9 cellular contexts compared by ENCODE assay signal in genomic region chr16:89476379-89476778, GRCh38. TPM values are rescaled to one million over a fixed set of nuclear protein-coding genes. Genes with fewer than 3 reads are reported as not detected.
DNase-seq lines count a peak whose midpoint lies in the region; ATAC-seq and TF ChIP-seq lines count a peak whose summit lies in the region.
"Had no signal": no experiment of that assay in that cellular context is flagged by ENCODE, and none has a peak within 500 bp of the region (broad histone marks: within the 10 kb centered on the region; RNA-seq: fewer than 3 reads in every experiment).

No MANE protein-coding gene starts in this region.

- H3K9ac ChIP-seq in mammary epithelial cell (ENCODE audit: insufficient read depth, low read length): peak overlapping the region; percentile 75
- H3K9ac ChIP-seq in skeletal muscle tissue (ENCODE audit: low read depth in 1 of 3, low read length in 3 of 3): peak overlapping the region in 2 of 3 donors; percentile 14 to 27

- peaks cover 24% of the 10 kb centered on the region for H3K36me3 Mint-ChIP-seq in T-helper 2 cell treated with Interferon-gamma antibody and Interleukin-4, amounts not matched to agents 5 μg/mL and 100 μg/mL, for 36 hours (ENCODE audit: low read depth)

- no peaks in the 10 kb centered on the region for H3K9me3 Mint-ChIP-seq in T-helper 2 cell treated with Interferon-gamma antibody and Interleukin-4, amounts not matched to agents 5 μg/mL and 100 μg/mL, for 36 hours

- 2% methylated on average over 5 of the region's 5 CpGs for whole genome bisulfite sequencing in mammary epithelial cell (ENCODE audit: low coverage, missing lambda C conversion rate)

- H3K4me1 Mint-ChIP-seq in T-helper 2 cell treated with Interferon-gamma antibody and Interleukin-4, amounts not matched to agents 5 μg/mL and 100 μg/mL, for 36 hours (ENCODE audit: low read depth): peaks cover 73% of the 10 kb centered on the region

- no TSS peak for BruUV-seq in mammary epithelial cell (replicated peaks; lab: Mats Ljungman, UMichigan)

- in situ Hi-C loops in mammary epithelial cell (cut with MboI; ENCODE audit: low sequenced_read_pairs in 2 of 2): no loop called here

- intact Hi-C loops in mammary epithelial cell (cut with micrococcal nuclease): loop anchor here (1.0 to 2.0 kb wide), 3 partner anchors 18 to 34 kb away; no protein-coding TSS in a partner anchor

- DNase-seq in T-helper 2 cell treated with Interferon-gamma antibody and Interleukin-4, amounts not matched to agents 5 μg/mL and 100 μg/mL, for 36 hours (ENCODE audit: low spot score): no peak
- DNase-seq in T-helper 2 cell (no peak), mammary epithelial cell (peak; percentile 99), NCI-H345 (lab: John Stamatoyannopoulos, UW) (no peak), hippocampal formation (lab: John Stamatoyannopoulos, UW) (no peak), NCI-H1417 treated with DMSO at 0.1 percent for 48 hours (lab: John Stamatoyannopoulos, UW) (no peak)
- DNase-seq: mesendoderm had no signal

- peak overlapping the region; percentile 90 for H3K4me2 ChIP-seq in mammary epithelial cell (ENCODE audit: insufficient read depth, low read depth, low read length)

- peak; percentile 20 for ATAC-seq in HG03175 (IDR thresholded peaks at IDR 0.05; ENCODE audit: unreplicated experiment)

- H3K36me3 ChIP-seq in mammary epithelial cell (ENCODE audit: insufficient read depth, low read length) (peaks cover 5% of the 10 kb centered on the region), skeletal muscle tissue (ENCODE audit: control insufficient read depth in 3 of 3, insufficient read depth in 3 of 3, low read length in 3 of 3) (no peaks in the 10 kb centered on the region)

- peak overlapping the region; percentile 9 for H3K27ac Mint-ChIP-seq in T-helper 2 cell treated with Interferon-gamma antibody and Interleukin-4, amounts not matched to agents 5 μg/mL and 100 μg/mL, for 36 hours

- CTCF ChIA-PET in mammary epithelial cell (lab: Charles Lee; ENCODE audit: low non-redundant PET): no interaction called here

- H3K79me2 ChIP-seq in mammary epithelial cell (ENCODE audit: insufficient read depth, low read length): peaks cover 100% of the 10 kb centered on the region

- H2AFZ ChIP-seq in mammary epithelial cell (ENCODE audit: low read depth, low read length): no peak overlapping the region

- peaks cover 85% of the 10 kb centered on the region for H3K4me1 ChIP-seq in mammary epithelial cell (ENCODE audit: insufficient read depth, low read length)
- peaks cover 53 to 78% (median 75%) of the 10 kb centered on the region in 3 donors for H3K4me1 ChIP-seq in skeletal muscle tissue (ENCODE audit: control insufficient read depth in 3 of 3, insufficient read depth in 3 of 3, low read length in 3 of 3)

- H3K4me3 ChIP-seq in mammary epithelial cell (replicated peaks in 1 of 3; ENCODE audit: insufficient read depth in 1 of 3, low read depth in 2 of 3, low read length in 3 of 3): peak overlapping the region; percentile 4 to 35 (median 27)
- no peak overlapping the region for H3K4me3 ChIP-seq in skeletal muscle tissue (ENCODE audit: low read length in 3 of 3)

- H3K27me3 ChIP-seq in mammary epithelial cell (ENCODE audit: insufficient read depth, low read length): no peaks in the 10 kb centered on the region
- H3K27me3 ChIP-seq in skeletal muscle tissue (ENCODE audit: control insufficient read depth in 3 of 3, insufficient read depth in 3 of 3, low read length in 3 of 3): no peaks in the 10 kb centered on the region

- H3K9me3 ChIP-seq in mammary epithelial cell (replicated peaks; ENCODE audit: insufficient read depth, low read length): no peaks in the 10 kb centered on the region
- no peaks in the 10 kb centered on the region for H3K9me3 ChIP-seq in skeletal muscle tissue (ENCODE audit: control insufficient read depth in 3 of 3, low read length in 3 of 3)

- peaks cover 27% of the 10 kb centered on the region for H4K20me1 ChIP-seq in mammary epithelial cell (ENCODE audit: insufficient read depth, low read length)

- peak overlapping the region; percentile 93 for H3K27ac ChIP-seq in mammary epithelial cell (ENCODE audit: insufficient read depth, low read depth, low read length)
- peak overlapping the region; percentile 23 for H3K27ac ChIP-seq in skeletal muscle tissue (ENCODE audit: low read depth, low read length)

- no peak for TF ChIP-seq CTCF in mammary epithelial cell (conservative IDR thresholded peaks at IDR 0.05 in 1 of 2, IDR thresholded peaks at IDR 0.05 in 1 of 2; ENCODE audit: extremely low read depth in 1 of 2, insufficient read depth in 1 of 2, low read depth in 1 of 2, low read length in 2 of 2)

- H3K4me3 Mint-ChIP-seq in T-helper 2 cell treated with Interferon-gamma antibody and Interleukin-4, amounts not matched to agents 5 μg/mL and 100 μg/mL, for 36 hours: peak overlapping the region; percentile 18

- no peaks in the 10 kb centered on the region for H3K27me3 Mint-ChIP-seq in T-helper 2 cell treated with Interferon-gamma antibody and Interleukin-4, amounts not matched to agents 5 μg/mL and 100 μg/mL, for 36 hours (ENCODE audit: low read depth)

- dilution Hi-C loops in mammary epithelial cell (cut with HindIII; ENCODE audit: low sequenced_read_pairs): no loop called here

RNA-seq across cellular contexts. Expression of gene ANKRD11, which starts 14.0 kb away (rescaled TPM):
- total RNA-seq in mammary epithelial cell: 100 to 1,000 TPM in 1 of 2 donors, 10 to 100 TPM in 1; 97.4 to 224 TPM
- 48.1 TPM for polyA plus RNA-seq in mammary epithelial cell
- 113 TPM for polyA minus RNA-seq in mammary epithelial cell
- 21.4 TPM for total RNA-seq in skeletal muscle tissue

RNA-seq across cellular contexts. Expression of gene SPG7, which starts 31.8 kb away (rescaled TPM):
- total RNA-seq in mammary epithelial cell (100 to 1,000 TPM in 1 of 2 donors, 10 to 100 TPM in 1; 91.9 to 102 TPM), skeletal muscle tissue (83.0 TPM)
- 49.6 TPM for polyA plus RNA-seq in mammary epithelial cell
- 86.2 TPM for polyA minus RNA-seq in mammary epithelial cell

Comparison
In these comparisons a context has a peak if more than half of its experiments do, and no peak if none do; other contexts are left out.
1. H3K4me3 ChIP-seq: peak in mammary epithelial cell (3 of 3); none in skeletal muscle tissue (0 of 3).